Comparison of ENCODE assay signal across 24 cellular contexts in the genomic region with DNA sequence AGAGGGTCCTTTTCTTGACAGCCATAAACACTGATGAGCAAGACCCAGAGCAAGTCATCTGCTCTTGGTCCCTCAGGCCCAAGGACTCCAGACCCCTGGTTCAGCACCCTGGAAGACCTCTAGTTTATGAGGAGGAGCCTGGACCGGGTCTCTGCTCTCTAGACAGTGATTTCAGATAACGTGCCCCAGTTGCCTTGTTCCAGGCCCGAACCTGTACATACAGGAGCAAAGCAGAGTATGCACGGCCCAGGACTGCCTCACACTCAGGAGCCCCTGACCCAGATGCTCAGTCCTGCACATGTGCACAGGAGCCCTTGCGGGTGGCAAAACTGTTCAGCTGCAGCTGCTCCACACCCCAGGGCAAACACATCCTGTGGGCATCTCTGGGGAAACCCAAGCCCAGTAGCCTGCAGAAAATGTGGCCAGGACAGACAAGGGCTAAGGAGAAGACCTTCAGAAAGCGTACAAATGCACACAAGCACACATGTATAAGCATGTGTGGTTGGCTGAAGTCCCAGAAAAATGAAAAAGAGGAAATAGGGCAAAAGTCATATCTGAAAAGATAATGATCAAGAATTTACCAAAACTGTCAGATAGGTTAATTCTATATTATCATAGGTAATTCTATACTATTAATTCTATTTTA. TPM values are rescaled to one million over a fixed set of nuclear protein-coding genes. Genes with fewer than 3 reads are reported as not detected.
A peak's percentile ranks its signal among the peaks of the same experiment; 100 is the strongest.
DNase-seq lines count a peak whose midpoint lies in the region; ATAC-seq, FAIRE-seq and TF ChIP-seq lines count a peak whose summit lies in the region.
"Had no signal": no experiment of that assay in that cellular context is flagged by ENCODE, and none has a peak within 500 bp of the region (broad histone marks: within the 10 kb centered on the region; RNA-seq: fewer than 3 reads in every experiment).

No MANE protein-coding gene starts in this region.

- H3K79me2 ChIP-seq in GM12878 (ENCODE audit: control insufficient read depth, insufficient read depth, low read length) = no peaks in the 10 kb centered on the region
- H3K79me2 ChIP-seq: hepatocyte had no signal

- no peaks in the 10 kb centered on the region for H3K36me3 Mint-ChIP-seq in activated naive CD4-positive, alpha-beta T cell treated with anti-CD3 and anti-CD28 coated beads, Interleukin-2, amount 50 U/mL, for 24 hours
- H3K36me3 Mint-ChIP-seq in activated naive CD4-positive, alpha-beta T cell treated with anti-CD3 and anti-CD28 coated beads, Interleukin-2, amount 50 U/mL, for 72 hours = no peaks in the 10 kb centered on the region
- no peaks in the 10 kb centered on the region for H3K36me3 Mint-ChIP-seq in nephron (ENCODE audit: low read depth)
- H3K36me3 Mint-ChIP-seq: CD14-positive monocyte had no signal

- no peak overlapping the region for H3K4me2 ChIP-seq in GM12878 (ENCODE audit: control insufficient read depth, insufficient read depth)
- H3K4me2 ChIP-seq: hepatocyte had no signal

- TF ChIP-seq EP300 in GM12878 (IDR thresholded peaks at IDR 0.05; ENCODE audit: borderline replicate concordance in 1 of 2, control insufficient read depth in 1 of 2, low read depth in 2 of 2, low read length in 2 of 2) = no peak

- in situ Hi-C loops in GM12878 (cut with MboI) = no loop called here

- H3K4me3 ChIP-seq in GM12878 = no peak overlapping the region
- H3K4me3 ChIP-seq: hepatocyte, ovary, right lobe of liver, transverse colon had no signal

- no peak for DNase-seq in activated naive CD4-positive, alpha-beta T cell treated with anti-CD3 and anti-CD28 coated beads, Interleukin-2, amount 50 U/mL, for 72 hours (ENCODE audit: low spot score in 2 of 2)
- DNase-seq in GM12878 (ENCODE audit: low read depth, low spot score) (no peak), NCI-H510A (lab: John Stamatoyannopoulos, UW) (no peak), HCEC 1CT (no peak), NCI-H146 treated with DMSO at 0.1 percent for 48 hours (lab: John Stamatoyannopoulos, UW; ENCODE audit: unreplicated experiment) (no peak)
- DNase-seq: activated CD4-positive, alpha-beta memory T cell treated with anti-CD3 and anti-CD28 coated beads, Interleukin-2, amount 10 ng/mL, durations not matched to agents 7 days and 5 days; activated naive CD4-positive, alpha-beta T cell treated with anti-CD3 and anti-CD28 coated beads for 36 hours; activated T-cell treated with anti-CD3 and anti-CD28 coated beads, Interleukin-2, amount 50 U/mL, for 24 hours; KG1; kidney; NCI-H1105; ovary; right lobe of liver; SHP77; stimulated activated naive CD4-positive, alpha-beta T cell; transverse colon had no signal

- no TSS peak for BruUV-seq in GM12878 (replicated peaks; lab: Mats Ljungman, UMichigan)

- H3K9ac ChIP-seq in GM12878 (ENCODE audit: control insufficient read depth, insufficient read depth, low read length) = no peak overlapping the region

- H3K4me3 Mint-ChIP-seq in activated naive CD4-positive, alpha-beta T cell treated with anti-CD3 and anti-CD28 coated beads, Interleukin-2, amount 50 U/mL, for 24 hours = no peak overlapping the region
- no peak overlapping the region for H3K4me3 Mint-ChIP-seq in nephron
- H3K4me3 Mint-ChIP-seq: activated CD4-positive, alpha-beta memory T cell treated with anti-CD3 and anti-CD28 coated beads, Interleukin-2, amount 10 ng/mL, durations not matched to agents 7 days and 5 days; activated naive CD4-positive, alpha-beta T cell treated with anti-CD3 and anti-CD28 coated beads for 36 hours; activated T-cell treated with anti-CD3 and anti-CD28 coated beads, Interleukin-2, amount 50 U/mL, for 24 hours; CD14-positive monocyte; T-helper 1 cell treated with Interleukin-12 subunit alpha and Interleukin-12 subunit beta and Interleukin-4 antibody, amounts not matched to agents 30 μg/mL and 1 μg/mL, for 36 hours; WTC11 had no signal

- RAD21 ChIA-PET in GM12878 (lab: Charles Lee; ENCODE audit: unreplicated experiment) = no interaction called here

- no peak for ATAC-seq in activated naive CD4-positive, alpha-beta T cell treated with anti-CD3 and anti-CD28 coated beads, Interleukin-2, amount 50 U/mL, for 72 hours
- ATAC-seq in GM12878 = peak; percentile 80
- no peak for ATAC-seq in HG03460 (IDR thresholded peaks at IDR 0.05; ENCODE audit: unreplicated experiment)
- ATAC-seq: right lobe of liver had no signal

- no peak for TF ChIP-seq POLR2A in GM12878 (IDR thresholded peaks at IDR 0.05; ENCODE audit: low read depth, low read length)

- TF ChIP-seq CTCF in GM12878 (IDR thresholded peaks at IDR 0.05 in 2 of 3, conservative IDR thresholded peaks at IDR 0.05 in 1 of 3; ENCODE audit: control insufficient read depth in 2 of 3, extremely low read depth in 1 of 3, insufficient read depth in 1 of 3, low read depth in 3 of 3, low read length in 3 of 3) (no peak), nephron (IDR thresholded peaks at IDR 0.05; ENCODE audit: unreplicated experiment in 3 of 3) (no peak)

- H3K4me1 ChIP-seq in GM12878 (ENCODE audit: control insufficient read depth, insufficient read depth, low read length) = no peaks in the 10 kb centered on the region
- H3K4me1 ChIP-seq: right lobe of liver had no signal

- CTCF ChIA-PET in GM12878 (lab: Yijun Ruan, JAX) = interaction anchor here (0.6 to 1.2 kb wide), 3 partner anchors 20 to 395 kb away, joined by 3 read pairs; no protein-coding TSS in a partner anchor

- H2AFZ ChIP-seq in GM12878 (ENCODE audit: control insufficient read depth, low read depth, low read length) = no peak overlapping the region
- H2AFZ ChIP-seq: hepatocyte had no signal

- peaks cover 0 to 6% of the 10 kb centered on the region in 2 experiments; a peak in 1 of 4 replicates for H3K27me3 ChIP-seq in GM12878 (replicated peaks in 1 of 2; ENCODE audit: control insufficient read depth in 2 of 2, insufficient read depth in 2 of 2, low read length in 1 of 2)
- H3K27me3 ChIP-seq: hepatocyte, ovary, right lobe of liver, transverse colon had no signal

- 0% methylated on average over 6 of the region's 6 CpGs for WGBS in GM12878 (ENCODE audit: insufficient coverage, insufficient replicate concordance, low lambda C conversion rate, missing lambda C conversion rate)

- intact Hi-C loops in GM12878 (cut with micrococcal nuclease; ENCODE audit: unreplicated experiment) = no loop called here

- no peaks in the 10 kb centered on the region for H3K4me1 Mint-ChIP-seq in activated naive CD4-positive, alpha-beta T cell treated with anti-CD3 and anti-CD28 coated beads, Interleukin-2, amount 50 U/mL, for 24 hours
- H3K4me1 Mint-ChIP-seq in nephron = peaks cover 23% of the 10 kb centered on the region
- H3K4me1 Mint-ChIP-seq: activated CD4-positive, alpha-beta memory T cell treated with anti-CD3 and anti-CD28 coated beads, Interleukin-2, amount 10 ng/mL, durations not matched to agents 7 days and 5 days had no signal

- no peaks in the 10 kb centered on the region for H3K9me3 Mint-ChIP-seq in activated naive CD4-positive, alpha-beta T cell treated with anti-CD3 and anti-CD28 coated beads, Interleukin-2, amount 50 U/mL, for 24 hours
- H3K9me3 Mint-ChIP-seq in activated naive CD4-positive, alpha-beta T cell treated with anti-CD3 and anti-CD28 coated beads, Interleukin-2, amount 50 U/mL, for 72 hours = no peaks in the 10 kb centered on the region
- H3K9me3 Mint-ChIP-seq in nephron = no peaks in the 10 kb centered on the region
- H3K9me3 Mint-ChIP-seq: activated CD4-positive, alpha-beta memory T cell treated with anti-CD3 and anti-CD28 coated beads, Interleukin-2, amount 10 ng/mL, durations not matched to agents 7 days and 5 days; activated naive CD4-positive, alpha-beta T cell treated with anti-CD3 and anti-CD28 coated beads for 36 hours; activated T-cell treated with anti-CD3 and anti-CD28 coated beads, Interleukin-2, amount 50 U/mL, for 24 hours; T-helper 1 cell treated with Interleukin-12 subunit alpha and Interleukin-12 subunit beta and Interleukin-4 antibody, amounts not matched to agents 30 μg/mL and 1 μg/mL, for 36 hours had no signal

- no peak for FAIRE-seq in GM12878 (lab: Jason Lieb, UNC)
- FAIRE-seq: colon, kidney had no signal

- SMC1A ChIA-PET in GM12878 (lab: Charles Lee; ENCODE audit: uncharacterized antibody, unreplicated experiment) = no interaction called here

- POLR2A ChIA-PET in GM12878 (lab: Charles Lee) = no interaction called here

- H3K9me3 ChIP-seq in GM12878 (replicated peaks; ENCODE audit: control insufficient read depth, insufficient read depth, low read length) = no peaks in the 10 kb centered on the region
- H3K9me3 ChIP-seq: ovary, right lobe of liver, transverse colon had no signal

- no peak overlapping the region for H3K27ac ChIP-seq in GM12878 (ENCODE audit: control insufficient read depth, insufficient read depth)
- H3K27ac ChIP-seq: hepatocyte, right lobe of liver had no signal

- peaks cover 15% of the 10 kb centered on the region for H3K27me3 Mint-ChIP-seq in activated naive CD4-positive, alpha-beta T cell treated with anti-CD3 and anti-CD28 coated beads, Interleukin-2, amount 50 U/mL, for 24 hours
- H3K27me3 Mint-ChIP-seq in nephron (ENCODE audit: low read depth) = peaks cover 4% of the 10 kb centered on the region

- no peaks in the 10 kb centered on the region for H4K20me1 ChIP-seq in GM12878 (ENCODE audit: control insufficient read depth, insufficient read depth)

- TF ChIP-seq RAD21 in GM12878 (IDR thresholded peaks at IDR 0.05; ENCODE audit: insufficient read depth, low read depth, low read length) = no peak

- peak overlapping the region; percentile 30 for H3K27ac Mint-ChIP-seq in activated naive CD4-positive, alpha-beta T cell treated with anti-CD3 and anti-CD28 coated beads, Interleukin-2, amount 50 U/mL, for 24 hours
- H3K27ac Mint-ChIP-seq in activated naive CD4-positive, alpha-beta T cell treated with anti-CD3 and anti-CD28 coated beads, Interleukin-2, amount 50 U/mL, for 72 hours = no peak overlapping the region
- peak overlapping the region in 2 of 3 experiments; percentile 94 to 95 for H3K27ac Mint-ChIP-seq in nephron
- H3K27ac Mint-ChIP-seq: activated CD4-positive, alpha-beta memory T cell treated with anti-CD3 and anti-CD28 coated beads, Interleukin-2, amount 10 ng/mL, durations not matched to agents 7 days and 5 days; activated naive CD4-positive, alpha-beta T cell treated with anti-CD3 and anti-CD28 coated beads for 36 hours; activated T-cell treated with anti-CD3 and anti-CD28 coated beads, Interleukin-2, amount 50 U/mL, for 24 hours; T-helper 1 cell treated with Interleukin-12 subunit alpha and Interleukin-12 subunit beta and Interleukin-4 antibody, amounts not matched to agents 30 μg/mL and 1 μg/mL, for 36 hours; WTC11 had no signal

- H3K36me3 ChIP-seq in GM12878 (ENCODE audit: control insufficient read depth in 2 of 2, insufficient read depth in 2 of 2, low read length in 1 of 2) = no peaks in the 10 kb centered on the region
- H3K36me3 ChIP-seq: ovary, right lobe of liver, transverse colon had no signal

RNA-seq across cellular contexts. Expression of a gene that starts 59.9 kb away (rescaled TPM):
- under 1 TPM in 1 of 2 donors, not detected in 1; 0.07 TPM for total RNA-seq in activated naive CD4-positive, alpha-beta T cell treated with anti-CD3 and anti-CD28 coated beads, Interleukin-2, amount 50 U/mL, for 72 hours
- 0.56 TPM in 2 replicates for total RNA-seq in GM12878 (2013; cell fraction: nucleolus; rRNA removed)
- total RNA-seq in GM12878 (2014; rRNA removed) = 0.11 and 0.16 TPM in 2 replicates
- 0.05 and 0.09 TPM in 2 replicates for total RNA-seq in GM12878 (2014; rRNA removed; fragmentation: Illumina TruSeq; extraction: Trizol)
- 0.05 and 0.27 TPM in 2 replicates for total RNA-seq in GM12878 (2021)
- polyA plus RNA-seq in GM12878 (2011; ENCODE audit: low read depth) = not detected
- polyA plus RNA-seq in GM12878 (2011; rRNA removed) = 0.39 and 0.73 TPM in 2 replicates
- polyA plus RNA-seq in GM12878 (2011; cell fraction: cytosol; rRNA removed) = 0.64 and 0.95 TPM in 2 replicates
- 1.0 and 1.3 TPM in 2 replicates for polyA plus RNA-seq in GM12878 (2011; cell fraction: nucleus; rRNA removed)
- polyA plus RNA-seq in GM12878 (2012) = not detected in 2 replicates
- polyA plus RNA-seq in GM12878 (2014; fragmentation: Illumina TruSeq; extraction: Trizol) = 0.22 and 0.33 TPM in 2 replicates
- not detected for polyA plus RNA-seq in GM12878 (2014; fragmentation: Nextera tagmentation; extraction: Ambion mirVana)
- polyA plus RNA-seq in GM12878 (2014; rRNA removed) = 0.14 and 0.38 TPM in 2 replicates
- not detected for polyA plus RNA-seq in GM12878 (2016; fragmentation: Nextera tagmentation; extraction: Ambion mirVana)
- 0.29 and 0.67 TPM in 2 replicates for polyA minus RNA-seq in GM12878 (2011; rRNA and poly(A)+ RNA removed)
- 0.27 and 0.62 TPM in 2 replicates for polyA minus RNA-seq in GM12878 (2011; cell fraction: cytosol; rRNA and poly(A)+ RNA removed)
- 0.19 and 0.48 TPM in 2 replicates for polyA minus RNA-seq in GM12878 (2011; cell fraction: nucleus; rRNA and poly(A)+ RNA removed)
- total RNA-seq: activated CD4-positive, alpha-beta memory T cell treated with anti-CD3 and anti-CD28 coated beads, Interleukin-2, amount 10 ng/mL, durations not matched to agents 7 days and 5 days; activated naive CD4-positive, alpha-beta T cell treated with anti-CD3 and anti-CD28 coated beads for 36 hours had no signal
- polyA plus RNA-seq: CD14-positive monocyte had no signal

Comparison
In these comparisons a context has a peak if more than half of its experiments do, and no peak if none do; other contexts are left out.
1. H3K27ac Mint-ChIP-seq: peak in activated naive CD4-positive, alpha-beta T cell treated with anti-CD3 and anti-CD28 coated beads, Interleukin-2, amount 50 U/mL, for 24 hours (single experiment) and nephron (2 of 3); none in activated naive CD4-positive, alpha-beta T cell treated with anti-CD3 and anti-CD28 coated beads, Interleukin-2, amount 50 U/mL, for 72 hours (0 of 2).